8 cellular contexts compared by ENCODE assay signal in the genomic region with DNA sequence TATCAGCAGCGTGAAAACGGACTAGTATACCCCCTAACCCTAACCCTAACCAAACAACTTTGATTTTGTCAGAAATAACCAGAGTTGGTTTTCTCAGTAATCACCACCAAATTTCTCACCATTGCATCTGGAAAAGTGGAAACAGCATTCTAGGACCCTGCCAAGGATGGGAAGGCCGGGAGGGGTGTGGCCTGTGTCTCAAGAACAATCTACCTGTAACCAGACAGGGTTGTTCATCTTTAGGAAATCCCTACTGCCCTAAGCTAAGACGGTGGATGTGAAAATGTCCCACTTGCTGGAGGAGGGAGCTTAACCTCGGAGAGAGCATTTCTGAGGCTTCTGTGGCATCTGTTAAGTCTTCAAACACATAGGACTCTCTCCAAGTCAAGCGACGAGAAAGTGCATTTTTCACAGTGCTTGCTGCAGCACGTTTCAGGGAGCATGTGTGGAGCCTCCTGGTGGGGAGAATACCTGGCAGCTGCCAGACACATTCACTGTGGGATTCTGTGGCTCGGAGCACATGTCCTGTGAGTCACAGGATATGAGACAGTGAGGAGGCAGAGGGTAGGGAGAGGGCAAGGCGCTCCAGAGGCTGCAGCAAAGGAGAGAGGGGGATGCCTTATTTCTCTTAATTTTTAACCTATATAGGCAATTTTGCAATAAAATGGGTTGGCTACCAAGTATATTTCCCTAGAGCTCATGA.
A peak's percentile ranks its signal among the peaks of the same experiment; 100 is the strongest.
DNase-seq lines count a peak whose midpoint lies in the region; ATAC-seq and TF ChIP-seq lines count a peak whose summit lies in the region.

No MANE protein-coding gene starts in this region.

- H3K9me3 ChIP-seq in right lobe of liver: no peaks in the 10 kb centered on the region

- no peaks in the 10 kb centered on the region for H3K36me3 ChIP-seq in right lobe of liver

- peak; percentile 10 to 37 (median 34) for TF ChIP-seq CTCF in right lobe of liver (IDR thresholded peaks at IDR 0.05)
- TF ChIP-seq CTCF in type B pancreatic cell (conservative IDR thresholded peaks at IDR 0.05): peak; percentile 61

- peaks cover 2% of the 10 kb centered on the region for H3K9me3 Mint-ChIP-seq in activated CD4-positive, alpha-beta T cell treated with anti-CD3 and anti-CD28 coated beads for 36 hours (ENCODE audit: low read depth)
- peaks cover 3% of the 10 kb centered on the region for H3K9me3 Mint-ChIP-seq in type B pancreatic cell

- 53% methylated on average over 10 of the region's 10 CpGs for WGBS in right lobe of liver (ENCODE audit: insufficient coverage, low coverage, low lambda C conversion rate, missing lambda C conversion rate)

- peaks cover 18% of the 10 kb centered on the region for H3K4me1 Mint-ChIP-seq in activated CD4-positive, alpha-beta T cell treated with anti-CD3 and anti-CD28 coated beads for 36 hours
- peaks cover 16% of the 10 kb centered on the region for H3K4me1 Mint-ChIP-seq in type B pancreatic cell (ENCODE audit: unreplicated experiment)

- no peak overlapping the region for H3K4me3 ChIP-seq in right lobe of liver

- peaks cover 2% of the 10 kb centered on the region for H3K36me3 Mint-ChIP-seq in activated CD4-positive, alpha-beta T cell treated with anti-CD3 and anti-CD28 coated beads for 36 hours (ENCODE audit: low read depth)
- no peaks in the 10 kb centered on the region for H3K36me3 Mint-ChIP-seq in type B pancreatic cell

- H3K27ac ChIP-seq in caudate nucleus (ENCODE audit: low read depth, low read length) (no peak overlapping the region), right lobe of liver (no peak overlapping the region)

- no peaks in the 10 kb centered on the region for H3K27me3 Mint-ChIP-seq in activated CD4-positive, alpha-beta T cell treated with anti-CD3 and anti-CD28 coated beads for 36 hours
- no peaks in the 10 kb centered on the region for H3K27me3 Mint-ChIP-seq in type B pancreatic cell

- no peak overlapping the region for H3K27ac Mint-ChIP-seq in activated CD4-positive, alpha-beta T cell treated with anti-CD3 and anti-CD28 coated beads for 36 hours
- peak overlapping the region; percentile 35 for H3K27ac Mint-ChIP-seq in type B pancreatic cell

- H3K4me3 Mint-ChIP-seq in activated CD4-positive, alpha-beta T cell treated with anti-CD3 and anti-CD28 coated beads for 36 hours: no peak overlapping the region
- no peak overlapping the region for H3K4me3 Mint-ChIP-seq in type B pancreatic cell

- peak; percentile 94 for ATAC-seq in activated CD4-positive, alpha-beta T cell treated with anti-CD3 and anti-CD28 coated beads for 36 hours
- ATAC-seq in right lobe of liver (peak; percentile 62 to 98 (median 78)), GM19397 (IDR thresholded peaks at IDR 0.05; ENCODE audit: unreplicated experiment) (no peak)

- CTCF ChIA-PET in activated CD4-positive, alpha-beta T cell treated with anti-CD3 and anti-CD28 coated beads for 36 hours (lab: Charles Lee): interaction anchor here (0.6 to 2.1 kb wide), 10 partner anchors 14 to 815 kb away, joined by 3 to 8 read pairs (median 4); no protein-coding TSS in a partner anchor

- peaks cover 0 to 3% of the 10 kb centered on the region in 2 donors for H3K27me3 ChIP-seq in right lobe of liver

- DNase-seq in activated CD4-positive, alpha-beta T cell treated with anti-CD3 and anti-CD28 coated beads for 36 hours: peak; percentile 65
- DNase-seq in activated CD4-positive, alpha-beta T cell treated with anti-CD3 and anti-CD28 coated beads for 1 hour: no peak
- DNase-seq in NCI-H526 treated with DMSO at 0.1 percent for 48 hours (lab: John Stamatoyannopoulos, UW) (peak; percentile 26), caudate nucleus (lab: John Stamatoyannopoulos, UW) (peak in 46 of 61 donors; percentile 5 to 85 (median 40)), right lobe of liver (peak in 1 of 3 donors; percentile 42), type B pancreatic cell (ENCODE audit: extremely low spot score, unreplicated experiment) (no peak), SIG-M5 treated with dmso at 0.1 percent for 504 hours (lab: John Stamatoyannopoulos, UW; ENCODE audit: unreplicated experiment) (no peak)

- no peak for TF ChIP-seq POLR2A in right lobe of liver (IDR thresholded peaks at IDR 0.05)

- POLR2A ChIA-PET in activated CD4-positive, alpha-beta T cell treated with anti-CD3 and anti-CD28 coated beads for 36 hours (lab: Charles Lee): interaction anchor here (1.0 kb wide), 1 partner anchor 14 kb away, joined by 3 read pairs; no protein-coding TSS in a partner anchor

- intact Hi-C loops in activated CD4-positive, alpha-beta T cell treated with anti-CD3 and anti-CD28 coated beads for 36 hours (cut with DNase I, micrococcal nuclease): loop anchor here in 1 of 2 experiments (5.0 kb wide), 1 partner anchor 121 kb away; no protein-coding TSS in a partner anchor
- intact Hi-C loops in right lobe of liver (cut with DNase I): no loop called here

- H3K4me1 ChIP-seq in right lobe of liver: no peaks in the 10 kb centered on the region

Comparison
In these comparisons a context has a peak if more than half of its experiments do, and no peak if none do; other contexts are left out.
1. DNase-seq: peak in activated CD4-positive, alpha-beta T cell treated with anti-CD3 and anti-CD28 coated beads for 36 hours (single experiment), NCI-H526 treated with DMSO at 0.1 percent for 48 hours (single experiment) and caudate nucleus (46 of 61); none in activated CD4-positive, alpha-beta T cell treated with anti-CD3 and anti-CD28 coated beads for 1 hour (single experiment), type B pancreatic cell (single experiment) and SIG-M5 treated with dmso at 0.1 percent for 504 hours (single experiment).